In genomic region chr11:102990145-102990544, GRCh38 we compare ENCODE assay signal across 30 cellular contexts. TPM values are rescaled to one million over a fixed set of nuclear protein-coding genes. Genes with fewer than 3 reads are reported as not detected.
DNase-seq lines count a peak whose midpoint lies in the region; ATAC-seq and TF ChIP-seq lines count a peak whose summit lies in the region.
"Had no signal": no experiment of that assay in that cellular context is flagged by ENCODE, and none has a peak within 500 bp of the region (broad histone marks: within the 10 kb centered on the region; RNA-seq: fewer than 3 reads in every experiment).

No MANE protein-coding gene starts in this region.

- TF ChIP-seq CTCF in IMR-90 (conservative IDR thresholded peaks at IDR 0.05; ENCODE audit: low read depth, low read length) (no peak), foreskin fibroblast (IDR thresholded peaks at IDR 0.05; ENCODE audit: low read depth, low read length) (no peak), GM10248 (IDR thresholded peaks at IDR 0.05; ENCODE audit: control extremely low read depth, extremely low read depth, low read depth, missing control alignments) (no peak)
- no peak for TF ChIP-seq CTCF in activated CD8-positive, alpha-beta T cell treated with anti-CD3 and anti-CD28 coated beads for 36 hours (IDR thresholded peaks at IDR 0.05)

- peak overlapping the region; percentile 88 for H3K14ac ChIP-seq in IMR-90 (replicated peaks; ENCODE audit: low read depth, low read length)

- H3K4me3 Mint-ChIP-seq in activated CD8-positive, alpha-beta T cell treated with anti-CD3 and anti-CD28 coated beads for 36 hours = no peak overlapping the region
- H3K4me3 Mint-ChIP-seq: CD4-positive, alpha-beta T cell; GM23338; H9 had no signal

- no peak overlapping the region for H4K5ac ChIP-seq in IMR-90 (ENCODE audit: low read depth, low read length)

- peak overlapping the region; percentile 25 to 61; a peak in 3 of 4 replicates for H4K8ac ChIP-seq in IMR-90 (ENCODE audit: low read depth in 2 of 2, low read length in 2 of 2)

- 0 out of 4 replicates have a peak, but pooled peaks cover 0 to 4% of the 10 kb centered on the region in 2 experiments for H3K79me1 ChIP-seq in IMR-90 (ENCODE audit: low read depth in 1 of 2, low read length in 2 of 2)

- H2AK9ac ChIP-seq in IMR-90 (replicated peaks; ENCODE audit: low read depth, low read length, poor library complexity) = no peak overlapping the region

- dilution Hi-C loops in IMR-90 (cut with HindIII; ENCODE audit: low sequenced_read_pairs, unreplicated experiment) = no loop called here

- H3K27me3 Mint-ChIP-seq in activated CD8-positive, alpha-beta T cell treated with anti-CD3 and anti-CD28 coated beads for 36 hours = peaks cover 15% of the 10 kb centered on the region

- H4K20me1 ChIP-seq in IMR-90 (ENCODE audit: insufficient read depth, low read length) = no peaks in the 10 kb centered on the region
- H4K20me1 ChIP-seq: BLaER1 treated with 17β-estradiol and CSF1 and Interleukin-3, amounts not matched to agents 10 nM and 100 nM had no signal

- POLR2A ChIA-PET in IMR-90 (lab: Charles Lee; ENCODE audit: unreplicated experiment) (no interaction called here), GM10248 (lab: Yijun Ruan, JAX) (no interaction called here)
- POLR2A ChIA-PET in activated CD8-positive, alpha-beta T cell treated with anti-CD3 and anti-CD28 coated beads for 36 hours (lab: Charles Lee) = no interaction called here

- H2AK5ac ChIP-seq in IMR-90 (ENCODE audit: low read depth, low read length) = peak overlapping the region; percentile 82; the same call in 1 of the 2 replicates

- peak overlapping the region; percentile 79 for H3K4ac ChIP-seq in IMR-90 (ENCODE audit: low read depth, low read length)

- no peak for TF ChIP-seq RAD21 in IMR-90 (IDR thresholded peaks at IDR 0.05; ENCODE audit: low read length)

- H3K9me3 Mint-ChIP-seq in activated CD8-positive, alpha-beta T cell treated with anti-CD3 and anti-CD28 coated beads for 36 hours = no peaks in the 10 kb centered on the region
- H3K9me3 Mint-ChIP-seq: CD4-positive, alpha-beta T cell; GM23338; H9; HFFc6 had no signal

- WGBS in IMR-90 (ENCODE audit: extremely low coverage in 2 of 2, insufficient read length in 1 of 2), 2 experiments = 80% methylated on average over 1 of the region's 3 CpGs; no CpG with 5 or more reads in 1 of the 2 experiments

- TF ChIP-seq POLR2A in IMR-90 (IDR thresholded peaks at IDR 0.05; ENCODE audit: low read depth, low read length) = no peak

- H2AFZ ChIP-seq in IMR-90 (replicated peaks; ENCODE audit: low read length, poor library complexity) = no peak overlapping the region

- in situ Hi-C loops in IMR-90 (cut with MboI; ENCODE audit: low sequenced_read_pairs) = no loop called here

- BruUV-seq in IMR-90 (replicated peaks; lab: Mats Ljungman, UMichigan) = no TSS peak

- H3K27me3 ChIP-seq in IMR-90 (ENCODE audit: control insufficient read depth, insufficient read depth, low read length) (no peaks in the 10 kb centered on the region), adipocyte (replicated peaks; ENCODE audit: control insufficient read depth, insufficient read depth, low read length) (no peaks in the 10 kb centered on the region)
- H3K27me3 ChIP-seq: BLaER1 treated with 17β-estradiol and CSF1 and Interleukin-3, amounts not matched to agents 10 nM and 100 nM had no signal

- H3K9me1 ChIP-seq in IMR-90 (ENCODE audit: insufficient read depth, low read length) = peaks cover 8% of the 10 kb centered on the region

- H3K4me2 ChIP-seq in IMR-90 (ENCODE audit: low read depth, low read length) = no peak overlapping the region
- H3K4me2 ChIP-seq: BLaER1 treated with 17β-estradiol and CSF1 and Interleukin-3, amounts not matched to agents 10 nM and 100 nM; GM23338 had no signal

- H3K18ac ChIP-seq in IMR-90 (ENCODE audit: low read depth, low read length) = 0 out of 2 replicates have a peak overlapping the region, but pooled peaks have one; percentile 0

- ATAC-seq in IMR-90 (ENCODE audit: low read depth) = no peak
- no peak for ATAC-seq in activated CD8-positive, alpha-beta T cell treated with anti-CD3 and anti-CD28 coated beads for 36 hours
- ATAC-seq: GM23338, Panc1 had no signal

- no peaks in the 10 kb centered on the region for H3K4me1 Mint-ChIP-seq in activated CD8-positive, alpha-beta T cell treated with anti-CD3 and anti-CD28 coated beads for 36 hours (ENCODE audit: low read depth)

- H2BK15ac ChIP-seq in IMR-90 (ENCODE audit: low read depth, low read length) = peak overlapping the region; percentile 89; the same call in 2 of the 3 replicates

- peak overlapping the region; percentile 95 for H2BK120ac ChIP-seq in IMR-90 (ENCODE audit: low read depth, low read length)

- peaks cover 8% of the 10 kb centered on the region for H3K4me1 ChIP-seq in IMR-90 (ENCODE audit: control insufficient read depth, insufficient read depth, low read length)
- no peaks in the 10 kb centered on the region for H3K4me1 ChIP-seq in adipocyte (ENCODE audit: control insufficient read depth, insufficient read depth, low read length)

- DNase-seq in AG08396 (ENCODE audit: low spot score) = peak; percentile 14
- DNase-seq in IMR-90 = peak; percentile 26
- DNase-seq in adipocyte (ENCODE audit: low read depth) = peak; percentile 54
- peak; percentile 16 to 68 for DNase-seq in foreskin fibroblast
- DNase-seq in GM10248 (ENCODE audit: extremely low spot score) = no peak
- DNase-seq in COR-L47 (lab: John Stamatoyannopoulos, UW) = no peak
- DNase-seq in NCI-H1436 treated with DMSO at 0.1 percent for 48 hours (lab: John Stamatoyannopoulos, UW) = no peak
- no peak for DNase-seq in activated CD8-positive, alpha-beta T cell treated with anti-CD3 and anti-CD28 coated beads for 36 hours
- DNase-seq: 8988T; ACHN; AML-193; CD4-positive, alpha-beta T cell; DMS 273 treated with DMSO at 0.1 percent for 48 hours; DMS79; H9; KG1; MM.1S; NCI-H1694; NCI-H2029 treated with DMSO at 0.1 percent for 48 hours; NCI-H2171; NCI-H226; NCI-H510A; NCI-H69; SHP77 treated with DMSO at 0.1 percent for 48 hours had no signal

- peak overlapping the region; percentile 96 for H2BK20ac ChIP-seq in IMR-90 (ENCODE audit: low read depth, low read length)

- H3K23ac ChIP-seq in IMR-90 (ENCODE audit: low read depth, low read length) = peak overlapping the region; percentile 91; the same call in 1 of the 2 replicates

- no peak overlapping the region for H3K4me3 ChIP-seq in IMR-90 (ENCODE audit: insufficient read depth, low read depth, low read length)
- H3K4me3 ChIP-seq in adipocyte (ENCODE audit: low read length) = no peak overlapping the region
- H3K4me3 ChIP-seq in foreskin fibroblast (ENCODE audit: low read depth in 1 of 2, low read length in 2 of 2) = no peak overlapping the region
- H3K4me3 ChIP-seq: BLaER1 treated with 17β-estradiol and CSF1 and Interleukin-3, amounts not matched to agents 10 nM and 100 nM; GM23338; SK-N-MC had no signal

- H3K9me3 ChIP-seq in IMR-90 (ENCODE audit: control insufficient read depth, insufficient read depth, low read length) (no peaks in the 10 kb centered on the region), adipocyte (ENCODE audit: control insufficient read depth, low read length) (no peaks in the 10 kb centered on the region)
- H3K9me3 ChIP-seq: BLaER1 treated with 17β-estradiol and CSF1 and Interleukin-3, amounts not matched to agents 10 nM and 100 nM had no signal

- CTCF ChIA-PET in IMR-90 (lab: Yijun Ruan, JAX) = no interaction called here
- CTCF ChIA-PET in GM10248 (lab: Yijun Ruan, JAX) = interaction anchor here (1.2 kb wide), 1 partner anchor 24 kb away, joined by 3 read pairs; no protein-coding TSS in a partner anchor
- CTCF ChIA-PET in activated CD8-positive, alpha-beta T cell treated with anti-CD3 and anti-CD28 coated beads for 36 hours (lab: Charles Lee) = interaction anchor here (2.0 kb wide), 1 partner anchor 49 kb away, joined by 8 read pairs; no protein-coding TSS in a partner anchor

- no peaks in the 10 kb centered on the region for H3K36me3 Mint-ChIP-seq in activated CD8-positive, alpha-beta T cell treated with anti-CD3 and anti-CD28 coated beads for 36 hours (ENCODE audit: low read depth)

- H3K36me3 ChIP-seq in IMR-90 (ENCODE audit: control insufficient read depth, insufficient read depth, low read length) (no peaks in the 10 kb centered on the region), adipocyte (ENCODE audit: control insufficient read depth, insufficient read depth, low read length, severe bottlenecking) (no peaks in the 10 kb centered on the region)
- H3K36me3 ChIP-seq: BLaER1 treated with 17β-estradiol and CSF1 and Interleukin-3, amounts not matched to agents 10 nM and 100 nM had no signal

- H3K9ac ChIP-seq in IMR-90 (ENCODE audit: low read depth, low read length) (no peak overlapping the region), adipocyte (ENCODE audit: low read length) (no peak overlapping the region)
- H3K9ac ChIP-seq: BLaER1 treated with 17β-estradiol and CSF1 and Interleukin-3, amounts not matched to agents 10 nM and 100 nM had no signal

- no peak overlapping the region for H3K27ac Mint-ChIP-seq in activated CD8-positive, alpha-beta T cell treated with anti-CD3 and anti-CD28 coated beads for 36 hours
- H3K27ac Mint-ChIP-seq: CD4-positive, alpha-beta T cell; GM23338; H9 had no signal

- no peak overlapping the region for H2BK5ac ChIP-seq in IMR-90 (ENCODE audit: low read depth, low read length, poor library complexity, severe bottlenecking)

- peak overlapping the region; percentile 79; the same call in 1 of the 2 replicates for H4K91ac ChIP-seq in IMR-90 (ENCODE audit: insufficient read depth, low read depth, low read length)

- H3K27ac ChIP-seq in IMR-90 (ENCODE audit: insufficient read depth, low read length) = no peak overlapping the region
- H3K27ac ChIP-seq: BLaER1 treated with 17β-estradiol and CSF1 and Interleukin-3, amounts not matched to agents 10 nM and 100 nM; RWPE1; SK-N-MC had no signal

- H3K56ac ChIP-seq in IMR-90 (ENCODE audit: extremely low read depth, insufficient read depth, low read length) = no peak overlapping the region

- intact Hi-C loops in IMR-90 (cut with micrococcal nuclease) = no loop called here
- intact Hi-C loops in activated CD8-positive, alpha-beta T cell treated with anti-CD3 and anti-CD28 coated beads for 36 hours (cut with micrococcal nuclease) = loop anchor here (10.0 kb wide), 1 partner anchor 55 kb away; no protein-coding TSS in a partner anchor

RNA-seq across cellular contexts. Expression of gene MMP13, which starts 34.6 kb away (rescaled TPM):
- not detected in 2 replicates for total RNA-seq in IMR-90 (2012; rRNA removed)
- polyA plus RNA-seq in IMR-90 (2012; rRNA removed) = not detected in 2 replicates
- not detected in 2 replicates for polyA plus RNA-seq in IMR-90 (2012; cell fraction: cytosol; rRNA removed)
- not detected in 2 replicates for polyA plus RNA-seq in IMR-90 (2012; cell fraction: nucleus; rRNA removed; ENCODE audit: low replicate concordance)
- not detected for total RNA-seq in activated CD8-positive, alpha-beta T cell treated with anti-CD3 and anti-CD28 coated beads for 36 hours
- total RNA-seq: CD4-positive, alpha-beta T cell; GM23338; H9; HFFc6 had no signal
- polyA plus RNA-seq: GM23338 had no signal

Comparison
In these comparisons a context has a peak if more than half of its experiments do, and no peak if none do; other contexts are left out.
1. DNase-seq: peak in AG08396 (single experiment), IMR-90 (single experiment), adipocyte (single experiment) and foreskin fibroblast (2 of 2); none in GM10248 (single experiment), COR-L47 (single experiment), NCI-H1436 treated with DMSO at 0.1 percent for 48 hours (single experiment) and activated CD8-positive, alpha-beta T cell treated with anti-CD3 and anti-CD28 coated beads for 36 hours (single experiment).